In the genomic region with DNA sequence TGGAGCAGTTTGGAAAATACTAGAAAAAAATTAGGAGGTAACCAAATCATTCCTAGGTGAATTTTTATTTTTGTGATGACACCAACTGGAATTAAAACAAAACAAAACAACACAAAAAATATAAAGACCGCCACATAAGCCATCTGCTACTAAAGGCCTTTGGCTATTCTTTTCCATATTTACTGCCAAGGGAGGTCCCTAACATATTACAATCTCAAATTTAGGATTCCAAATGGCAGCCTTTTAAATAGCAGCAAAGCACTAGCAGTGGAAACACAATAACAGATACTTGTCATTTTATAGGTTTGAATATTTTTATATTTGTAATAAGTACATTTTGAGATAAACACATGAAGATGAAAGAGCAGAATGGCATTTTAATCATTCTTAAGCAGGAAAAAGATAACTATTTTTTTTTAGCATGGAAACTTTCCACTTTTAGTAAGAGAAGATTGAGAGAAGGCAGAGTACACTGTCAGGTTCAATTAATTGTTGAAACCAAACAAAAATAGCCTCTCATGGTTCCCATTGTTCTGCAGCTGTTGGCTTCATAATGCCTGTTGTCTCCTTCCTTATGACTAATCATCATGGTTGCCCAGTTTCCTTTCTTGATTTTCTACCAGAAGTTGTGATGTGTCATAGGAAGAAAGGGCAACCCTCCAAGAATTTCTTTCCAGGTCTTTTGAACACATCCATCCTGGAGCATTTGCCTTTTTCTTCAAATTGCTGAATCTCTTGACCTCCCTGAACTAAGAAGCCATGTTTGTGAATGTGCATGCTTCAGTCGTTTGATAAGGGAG, we compare ENCODE assay signal across 13 cellular contexts.
A peak's percentile ranks its signal among the peaks of the same experiment; 100 is the strongest.
DNase-seq lines count a peak whose midpoint lies in the region; ATAC-seq and TF ChIP-seq lines count a peak whose summit lies in the region.
"Had no signal": no experiment of that assay in that cellular context is flagged by ENCODE, and none has a peak within 500 bp of the region (broad histone marks: within the 10 kb centered on the region; RNA-seq: fewer than 3 reads in every experiment).

No MANE protein-coding gene starts in this region.

- no peak for TF ChIP-seq CTCF in cardiac fibroblast (IDR thresholded peaks at IDR 0.05; ENCODE audit: low read depth, low read length)

- H3K4me3 ChIP-seq in cardiac fibroblast (replicated peaks in 1 of 2; ENCODE audit: low read depth in 2 of 2, low read length in 2 of 2) = no peak overlapping the region
- H3K4me3 ChIP-seq: SK-N-MC had no signal

- ATAC-seq in GM19351 (IDR thresholded peaks at IDR 0.05; ENCODE audit: unreplicated experiment) (no peak), HG03378 (IDR thresholded peaks at IDR 0.05; ENCODE audit: unreplicated experiment) (no peak)
- ATAC-seq: effector memory CD8-positive, alpha-beta T cell; natural killer cell had no signal

- peak; percentile 88 for DNase-seq in A172 (ENCODE audit: low spot score)
- DNase-seq in HPDE6-E6E7 (ENCODE audit: extremely low spot score) = peak; percentile 29
- DNase-seq in cardiac fibroblast (ENCODE audit: low read depth in 2 of 2) = peak; percentile 92 to 94
- DNase-seq in kidney tubule cell (ENCODE audit: low spot score) = peak; percentile 83
- DNase-seq in hepatic stellate cell (ENCODE audit: low spot score) = no peak
- no peak for DNase-seq in germinal center (ENCODE audit: low spot score)
- DNase-seq: activated T-cell treated with anti-CD3 and anti-CD28 coated beads, Interleukin-2, amount 50 U/mL, for 24 hours; effector memory CD8-positive, alpha-beta T cell; natural killer cell; NCI-H1105 treated with DMSO at 0.1 percent for 48 hours had no signal

Comparison
In these comparisons a context has a peak if more than half of its experiments do, and no peak if none do; other contexts are left out.
1. DNase-seq: peak in A172 (single experiment), HPDE6-E6E7 (single experiment), cardiac fibroblast (2 of 2) and kidney tubule cell (single experiment); none in hepatic stellate cell (single experiment) and germinal center (single experiment).